12 cellular contexts compared by ENCODE assay signal in the genomic region with DNA sequence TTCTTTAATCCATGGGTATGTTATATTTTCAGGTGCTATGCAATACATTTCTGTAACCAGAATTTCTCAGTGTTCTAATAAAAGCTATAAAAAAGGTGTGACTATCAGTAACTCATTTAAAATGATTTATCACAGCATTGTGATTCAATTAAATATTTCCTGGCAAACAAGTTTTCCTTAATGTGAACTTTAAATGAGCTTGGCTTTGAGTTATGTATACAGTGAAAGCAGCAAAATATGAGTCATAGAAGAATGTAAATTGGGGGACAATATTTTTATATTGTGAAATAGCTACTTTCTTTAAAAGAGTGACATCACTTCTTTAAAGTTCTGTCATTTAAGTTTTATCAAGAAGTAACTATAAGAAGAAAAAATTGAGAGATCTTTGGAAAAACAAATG.
DNase-seq lines count a peak whose midpoint lies in the region; ATAC-seq and TF ChIP-seq lines count a peak whose summit lies in the region.
"Had no signal": no experiment of that assay in that cellular context is flagged by ENCODE, and none has a peak within 500 bp of the region (broad histone marks: within the 10 kb centered on the region; RNA-seq: fewer than 3 reads in every experiment).

No MANE protein-coding gene starts in this region.

- no peaks in the 10 kb centered on the region for H3K9me3 ChIP-seq in PC-3 (ENCODE audit: low read length)
- no peaks in the 10 kb centered on the region for H3K9me3 ChIP-seq in mammary epithelial cell (replicated peaks; ENCODE audit: insufficient read depth, low read length)
- H3K9me3 ChIP-seq in esophagus squamous epithelium: no peaks in the 10 kb centered on the region
- H3K9me3 ChIP-seq: A549 had no signal

- intact Hi-C loops in PC-3 (cut with micrococcal nuclease) (loop anchor here (10.0 kb wide), 1 partner anchor 690 kb away; no protein-coding TSS in a partner anchor), mammary epithelial cell (cut with micrococcal nuclease) (loop anchor here (5.0 kb wide), 1 partner anchor 487 kb away; a partner anchor contains a TSS), esophagus squamous epithelium (cut with DNase I) (no loop called here), Right ventricle myocardium superior (cut with DNase I) (no loop called here)

- H3K36me3 Mint-ChIP-seq in activated T-helper 17 cell treated with anti-CD3 and anti-CD28 coated beads, Interleukin-2, amount 50 U/mL, for 72 hours (ENCODE audit: low read depth): no peaks in the 10 kb centered on the region
- H3K36me3 Mint-ChIP-seq: CD14-positive monocyte had no signal

- CTCF ChIA-PET in PC-3 (lab: Charles Lee) (no interaction called here), mammary epithelial cell (lab: Charles Lee; ENCODE audit: low non-redundant PET) (interaction anchor here (0.7 kb wide), 1 partner anchor 566 kb away, joined by 3 read pairs; no protein-coding TSS in a partner anchor)

- TF ChIP-seq POLR2A in esophagus squamous epithelium (IDR thresholded peaks at IDR 0.05): no peak

- dilution Hi-C loops in mammary epithelial cell (cut with HindIII; ENCODE audit: low sequenced_read_pairs): no loop called here

- no peak overlapping the region for H3K27ac Mint-ChIP-seq in activated T-helper 17 cell treated with anti-CD3 and anti-CD28 coated beads, Interleukin-2, amount 50 U/mL, for 72 hours
- H3K27ac Mint-ChIP-seq: CD14-positive monocyte had no signal

- no peaks in the 10 kb centered on the region for H3F3A ChIP-seq in PC-3 (ENCODE audit: low read length, unreplicated experiment)

- POLR2A ChIA-PET in PC-3 (lab: Charles Lee; ENCODE audit: unreplicated experiment): no interaction called here

- H3K27me3 Mint-ChIP-seq in activated T-helper 17 cell treated with anti-CD3 and anti-CD28 coated beads, Interleukin-2, amount 50 U/mL, for 72 hours: peaks cover 6% of the 10 kb centered on the region

- no peaks in the 10 kb centered on the region for H3K9me2 ChIP-seq in PC-3 (replicated peaks; ENCODE audit: low read length)

- peak; percentile 38 for DNase-seq in HCEC 1CT
- DNase-seq in PC-3: peak; percentile 29
- peak; percentile 41 for DNase-seq in mammary epithelial cell
- no peak for DNase-seq in esophagus squamous epithelium (lab: John Stamatoyannopoulos, UW)
- no peak for DNase-seq in Right ventricle myocardium superior
- no peak for DNase-seq in SW 1271 (lab: John Stamatoyannopoulos, UW)
- DNase-seq: DMS53, GM23248 had no signal

- no peak overlapping the region for H3K4me2 ChIP-seq in PC-3 (ENCODE audit: low read length)
- H3K4me2 ChIP-seq in mammary epithelial cell (ENCODE audit: insufficient read depth, low read depth, low read length): peak overlapping the region; percentile 25
- H3K4me2 ChIP-seq: A549 had no signal

- H3K4me3 ChIP-seq in PC-3 (ENCODE audit: low read length) (no peak overlapping the region), mammary epithelial cell (replicated peaks in 1 of 3; ENCODE audit: insufficient read depth in 1 of 3, low read depth in 2 of 3, low read length in 3 of 3) (no peak overlapping the region), esophagus squamous epithelium (no peak overlapping the region)
- H3K4me3 ChIP-seq: A549, GM23248 had no signal

- H3K27me3 ChIP-seq in PC-3 (ENCODE audit: low read length): no peaks in the 10 kb centered on the region
- no peaks in the 10 kb centered on the region for H3K27me3 ChIP-seq in mammary epithelial cell (ENCODE audit: insufficient read depth, low read length)
- H3K27me3 ChIP-seq in esophagus squamous epithelium: no peaks in the 10 kb centered on the region

- H3K4me1 Mint-ChIP-seq in activated T-helper 17 cell treated with anti-CD3 and anti-CD28 coated beads, Interleukin-2, amount 50 U/mL, for 72 hours: no peaks in the 10 kb centered on the region
- H3K4me1 Mint-ChIP-seq: CD14-positive monocyte had no signal

- H3K27ac ChIP-seq in PC-3 (ENCODE audit: low read length) (no peak overlapping the region), mammary epithelial cell (ENCODE audit: insufficient read depth, low read depth, low read length) (no peak overlapping the region), esophagus squamous epithelium (peak overlapping the region in 3 of 4 donors; percentile 15 to 31 (median 26))
- H3K27ac ChIP-seq: A549, GM23248 had no signal

- BruUV-seq in PC-3 (replicated peaks; lab: Mats Ljungman, UMichigan) (no TSS peak), mammary epithelial cell (replicated peaks; lab: Mats Ljungman, UMichigan) (no TSS peak)

- H3K79me2 ChIP-seq in PC-3 (ENCODE audit: low read length) (no peaks in the 10 kb centered on the region), mammary epithelial cell (ENCODE audit: insufficient read depth, low read length) (no peaks in the 10 kb centered on the region)

- no peak overlapping the region for H3K4me3 Mint-ChIP-seq in activated T-helper 17 cell treated with anti-CD3 and anti-CD28 coated beads, Interleukin-2, amount 50 U/mL, for 72 hours
- H3K4me3 Mint-ChIP-seq: CD14-positive monocyte had no signal

- peaks cover 44% of the 10 kb centered on the region for H3K4me1 ChIP-seq in PC-3 (ENCODE audit: insufficient read depth, low read length)
- peaks cover 35% of the 10 kb centered on the region for H3K4me1 ChIP-seq in mammary epithelial cell (ENCODE audit: insufficient read depth, low read length)
- H3K4me1 ChIP-seq in esophagus squamous epithelium: peaks cover 0 to 46% (median 10%) of the 10 kb centered on the region in 3 donors
- H3K4me1 ChIP-seq: A549 had no signal

- H3K9me3 Mint-ChIP-seq in activated T-helper 17 cell treated with anti-CD3 and anti-CD28 coated beads, Interleukin-2, amount 50 U/mL, for 72 hours: no peaks in the 10 kb centered on the region

- no peaks in the 10 kb centered on the region for H4K20me1 ChIP-seq in PC-3 (ENCODE audit: low read length)
- H4K20me1 ChIP-seq in mammary epithelial cell (ENCODE audit: insufficient read depth, low read length): no peaks in the 10 kb centered on the region

- no peak overlapping the region for H3K9ac ChIP-seq in PC-3 (ENCODE audit: low read length)
- no peak overlapping the region for H3K9ac ChIP-seq in mammary epithelial cell (ENCODE audit: insufficient read depth, low read length)
- H3K9ac ChIP-seq: GM23248 had no signal

- TF ChIP-seq CTCF in PC-3 (conservative IDR thresholded peaks at IDR 0.05; ENCODE audit: low read depth, low read length): no peak
- no peak for TF ChIP-seq CTCF in mammary epithelial cell (conservative IDR thresholded peaks at IDR 0.05 in 1 of 2, IDR thresholded peaks at IDR 0.05 in 1 of 2; ENCODE audit: extremely low read depth in 1 of 2, insufficient read depth in 1 of 2, low read depth in 1 of 2, low read length in 2 of 2)
- no peak for TF ChIP-seq CTCF in esophagus squamous epithelium (IDR thresholded peaks at IDR 0.05)

- no peaks in the 10 kb centered on the region for H3K36me3 ChIP-seq in PC-3 (ENCODE audit: low read depth, low read length)
- no peaks in the 10 kb centered on the region for H3K36me3 ChIP-seq in mammary epithelial cell (ENCODE audit: insufficient read depth, low read length)
- no peaks in the 10 kb centered on the region for H3K36me3 ChIP-seq in esophagus squamous epithelium

- in situ Hi-C loops in mammary epithelial cell (cut with MboI; ENCODE audit: low sequenced_read_pairs in 2 of 2): no loop called here

- ATAC-seq in PC-3 (no peak; the same call in 1 of the 2 replicates), Right ventricle myocardium superior (ENCODE audit: poor library complexity) (no peak), GM18868 (IDR thresholded peaks at IDR 0.05; ENCODE audit: unreplicated experiment) (no peak)
- no peak for ATAC-seq in activated T-helper 17 cell treated with anti-CD3 and anti-CD28 coated beads, Interleukin-2, amount 50 U/mL, for 72 hours (replicated peaks)
- ATAC-seq: A549 had no signal

- H2AFZ ChIP-seq in PC-3 (ENCODE audit: low read length) (no peak overlapping the region), mammary epithelial cell (ENCODE audit: low read depth, low read length) (no peak overlapping the region)
- H2AFZ ChIP-seq: GM23248 had no signal

Comparison
In these comparisons a context has a peak if more than half of its experiments do, and no peak if none do; other contexts are left out.
1. DNase-seq: peak in HCEC 1CT (single experiment), PC-3 (single experiment) and mammary epithelial cell (single experiment); none in esophagus squamous epithelium (single experiment), Right ventricle myocardium superior (single experiment) and SW 1271 (0 of 2).
2. H3K27ac ChIP-seq: peak in esophagus squamous epithelium (3 of 4); none in PC-3 (single experiment) and mammary epithelial cell (single experiment).
3. intact Hi-C loops: an anchor here in PC-3 (10.0 kb wide) and mammary epithelial cell (5.0 kb wide); none called in esophagus squamous epithelium and Right ventricle myocardium superior.